In the genomic region with DNA sequence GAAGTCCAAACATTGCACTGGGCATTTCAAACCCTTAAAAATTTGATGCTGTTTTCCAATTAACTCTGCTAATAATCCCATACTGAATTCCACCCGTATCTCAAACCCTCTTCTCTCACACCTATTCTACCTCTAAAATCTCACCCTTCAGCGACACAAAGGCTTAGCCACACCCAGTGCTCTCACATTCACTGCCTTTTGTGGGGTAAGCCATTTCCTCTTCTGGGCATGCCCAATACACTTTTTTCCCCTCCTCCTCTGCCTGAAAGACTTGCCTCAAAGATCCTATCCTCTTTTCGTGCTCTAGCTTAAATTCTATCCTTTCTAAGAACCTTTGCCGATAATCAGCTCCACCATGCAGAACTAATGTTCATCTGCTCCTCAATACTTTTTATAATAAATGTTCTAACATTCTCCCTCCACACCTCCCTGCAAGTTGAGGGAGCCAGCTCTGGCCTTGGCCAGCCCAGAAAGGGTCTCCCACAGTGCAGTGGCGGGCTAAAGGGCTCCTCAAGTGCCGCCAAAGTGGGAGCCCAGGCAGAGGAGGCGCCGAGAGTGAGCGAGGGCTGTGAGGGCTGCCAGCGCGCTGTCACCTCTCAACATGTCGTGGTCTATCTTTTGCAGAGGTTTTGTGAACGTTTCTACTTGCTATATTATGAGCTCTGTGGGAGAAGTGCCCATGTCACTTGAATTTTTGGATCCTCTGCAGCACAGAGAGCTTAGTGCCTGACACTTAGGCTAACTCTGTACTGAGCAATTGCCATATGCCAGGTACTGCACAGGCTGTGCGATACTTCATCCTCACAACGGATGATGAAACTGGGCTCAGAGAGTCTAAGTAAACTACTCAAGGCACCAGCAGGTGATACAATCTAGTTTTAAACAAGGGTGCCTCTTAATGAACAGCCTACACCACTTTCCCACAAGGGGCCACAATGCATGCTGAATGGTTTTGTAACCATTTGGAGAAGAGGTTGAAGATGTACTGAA, we compare ENCODE assay signal across 13 cellular contexts. TPM values are rescaled to one million over a fixed set of nuclear protein-coding genes. Genes with fewer than 3 reads are reported as not detected.
DNase-seq lines count a peak whose midpoint lies in the region; ATAC-seq and TF ChIP-seq lines count a peak whose summit lies in the region.
"Had no signal": no experiment of that assay in that cellular context is flagged by ENCODE, and none has a peak within 500 bp of the region (broad histone marks: within the 10 kb centered on the region; RNA-seq: fewer than 3 reads in every experiment).

No MANE protein-coding gene starts in this region.

- H3K9me3 Mint-ChIP-seq in endothelial cell (ENCODE audit: unreplicated experiment), result no peaks in the 10 kb centered on the region
- H3K9me3 Mint-ChIP-seq: nephron had no signal

- DNase-seq in left cardiac atrium (no peak), left ventricle myocardium superior (no peak), NCI-H524 (lab: John Stamatoyannopoulos, UW) (peak; percentile 75 to 91), upper lobe of right lung (no peak), endothelial cell (ENCODE audit: low spot score) (no peak), SKM-1 (lab: John Stamatoyannopoulos, UW; ENCODE audit: unreplicated experiment) (no peak)
- peak; percentile 29 for DNase-seq in central memory CD4-positive, alpha-beta T cell
- DNase-seq: HFFc6; NCI-H1092 treated with DMSO at 0.1 percent for 48 hours; SHP77 treated with DMSO at 0.1 percent for 48 hours; stimulated activated naive B cell treated with anti-CD40 and anti-IgM and Interleukin-4, amounts not matched to agents 10 μg/mL and 1 μg/mL and 100 μg/mL, for 72 hours had no signal

- H3K36me3 Mint-ChIP-seq in endothelial cell (ENCODE audit: low read depth, unreplicated experiment), result no peaks in the 10 kb centered on the region
- H3K36me3 Mint-ChIP-seq: stimulated activated naive B cell treated with anti-CD40 and anti-IgM and Interleukin-4, amounts not matched to agents 10 μg/mL and 1 μg/mL and 100 μg/mL, for 72 hours had no signal

- peak; percentile 23 to 48 for ATAC-seq in left cardiac atrium
- ATAC-seq in left ventricle myocardium superior, result no peak
- peak; percentile 87 for ATAC-seq in upper lobe of right lung
- no peak for ATAC-seq in GM21723 (IDR thresholded peaks at IDR 0.05; ENCODE audit: unreplicated experiment)

- H3K4me1 Mint-ChIP-seq in endothelial cell (ENCODE audit: unreplicated experiment), result no peaks in the 10 kb centered on the region
- H3K4me1 Mint-ChIP-seq: nephron had no signal

- TF ChIP-seq CTCF in upper lobe of right lung (IDR thresholded peaks at IDR 0.05) (no peak), endothelial cell (IDR thresholded peaks at IDR 0.05; ENCODE audit: unreplicated experiment) (no peak)

- peak overlapping the region; percentile 17 for H3K27ac ChIP-seq in upper lobe of right lung

- H3K9me3 ChIP-seq in upper lobe of right lung, result no peaks in the 10 kb centered on the region

- no peak overlapping the region for H3K27ac Mint-ChIP-seq in endothelial cell (ENCODE audit: unreplicated experiment)
- H3K27ac Mint-ChIP-seq: HFFc6; nephron; stimulated activated naive B cell treated with anti-CD40 and anti-IgM and Interleukin-4, amounts not matched to agents 10 μg/mL and 1 μg/mL and 100 μg/mL, for 72 hours had no signal

- no peak overlapping the region for H3K4me3 ChIP-seq in upper lobe of right lung

- intact Hi-C loops in left cardiac atrium (cut with DNase I) (no loop called here), left ventricle myocardium superior (cut with micrococcal nuclease) (no loop called here), upper lobe of right lung (cut with DNase I) (no loop called here)

- peaks cover 6% of the 10 kb centered on the region for H3K4me1 ChIP-seq in upper lobe of right lung

- no peaks in the 10 kb centered on the region for H3K27me3 Mint-ChIP-seq in endothelial cell (ENCODE audit: unreplicated experiment)

- H3K36me3 ChIP-seq in upper lobe of right lung, result no peaks in the 10 kb centered on the region

- no peaks in the 10 kb centered on the region for H3K27me3 ChIP-seq in upper lobe of right lung

- no peak overlapping the region for H3K4me3 Mint-ChIP-seq in endothelial cell (ENCODE audit: unreplicated experiment)
- H3K4me3 Mint-ChIP-seq: HFFc6; nephron; stimulated activated naive B cell treated with anti-CD40 and anti-IgM and Interleukin-4, amounts not matched to agents 10 μg/mL and 1 μg/mL and 100 μg/mL, for 72 hours had no signal

RNA-seq across cellular contexts. Expression of gene BCL6, which starts 53.6 kb away (rescaled TPM):
- total RNA-seq in left cardiac atrium (100 to 1,000 TPM in 1 of 2 donors, 10 to 100 TPM in 1; 91.7 to 113 TPM), left ventricle myocardium superior (104 TPM), upper lobe of right lung (106 TPM), endothelial cell (ENCODE audit: unreplicated experiment) (7.6 TPM)

Comparison
In these comparisons a context has a peak if more than half of its experiments do, and no peak if none do; other contexts are left out.
1. ATAC-seq: peak in left cardiac atrium (2 of 2) and upper lobe of right lung (single experiment); none in left ventricle myocardium superior (single experiment) and GM21723 (single experiment).
2. DNase-seq: peak in NCI-H524 (2 of 2) and central memory CD4-positive, alpha-beta T cell (single experiment); none in left cardiac atrium (single experiment), left ventricle myocardium superior (single experiment), upper lobe of right lung (single experiment), endothelial cell (single experiment) and SKM-1 (single experiment).
3. RNA of gene BCL6, which starts 53.6 kb away (total RNA-seq): 91.7 to 113 TPM in left cardiac atrium, 106 TPM in upper lobe of right lung (single experiment) and 104 TPM in left ventricle myocardium superior (single experiment); 7.6 TPM in endothelial cell (single experiment); every median in the first group is over 10 times any median in the second.